In genomic region chr1:18419123-18419844, GRCh38 we compare ENCODE assay signal across 24 cellular contexts.
"Had no signal": no experiment of that assay in that cellular context is flagged by ENCODE, and none has a peak within 500 bp of the region (broad histone marks: within the 10 kb centered on the region; RNA-seq: fewer than 3 reads in every experiment).

No MANE protein-coding gene starts in this region.

- H3K27ac Mint-ChIP-seq: activated CD4-positive, alpha-beta memory T cell treated with anti-CD3 and anti-CD28 coated beads for 36 hours; activated naive CD4-positive, alpha-beta T cell treated with anti-CD3 and anti-CD28 coated beads for 36 hours; activated naive CD8-positive, alpha-beta T cell treated with anti-CD3 and anti-CD28 coated beads, Interleukin-2, amount 10 ng/mL, durations not matched to agents 7 days and 5 days; activated T-cell treated with anti-CD3 and anti-CD28 coated beads, Interleukin-2, amount 50 U/mL, for 72 hours; nephron progenitor cell; T-helper 1 cell treated with Interleukin-12 subunit alpha and Interleukin-12 subunit beta and Interleukin-4 antibody, amounts not matched to agents 30 μg/mL and 1 μg/mL, for 36 hours had no signal

- H3K36me3 ChIP-seq: breast epithelium, gastroesophageal sphincter, heart left ventricle, thoracic aorta, upper lobe of left lung had no signal

- H3K4me1 ChIP-seq: breast epithelium, gastroesophageal sphincter, heart left ventricle, upper lobe of left lung had no signal

- H3K9me3 ChIP-seq: breast epithelium, gastroesophageal sphincter, heart left ventricle, thoracic aorta, upper lobe of left lung had no signal

- ATAC-seq: activated T-cell treated with anti-CD3 and anti-CD28 coated beads, Interleukin-2, amount 50 U/mL, for 72 hours; gastroesophageal sphincter; heart left ventricle; left colon; sciatic nerve had no signal

- H3K9me3 Mint-ChIP-seq: activated CD4-positive, alpha-beta memory T cell treated with anti-CD3 and anti-CD28 coated beads for 36 hours; activated naive CD4-positive, alpha-beta T cell treated with anti-CD3 and anti-CD28 coated beads for 36 hours; activated T-cell treated with anti-CD3 and anti-CD28 coated beads, Interleukin-2, amount 50 U/mL, for 72 hours; nephron progenitor cell; T-helper 1 cell treated with Interleukin-12 subunit alpha and Interleukin-12 subunit beta and Interleukin-4 antibody, amounts not matched to agents 30 μg/mL and 1 μg/mL, for 36 hours had no signal

- H3K4me3 Mint-ChIP-seq: activated CD4-positive, alpha-beta memory T cell treated with anti-CD3 and anti-CD28 coated beads for 36 hours; activated naive CD4-positive, alpha-beta T cell treated with anti-CD3 and anti-CD28 coated beads for 36 hours; activated naive CD8-positive, alpha-beta T cell treated with anti-CD3 and anti-CD28 coated beads, Interleukin-2, amount 10 ng/mL, durations not matched to agents 7 days and 5 days; activated T-cell treated with anti-CD3 and anti-CD28 coated beads, Interleukin-2, amount 50 U/mL, for 72 hours; nephron progenitor cell; T-helper 1 cell treated with Interleukin-12 subunit alpha and Interleukin-12 subunit beta and Interleukin-4 antibody, amounts not matched to agents 30 μg/mL and 1 μg/mL, for 36 hours had no signal

- H3K4me3 ChIP-seq: breast epithelium, coronary artery, gastroesophageal sphincter, heart left ventricle, thoracic aorta, upper lobe of left lung had no signal

- H3K4me1 Mint-ChIP-seq: activated naive CD8-positive, alpha-beta T cell treated with anti-CD3 and anti-CD28 coated beads, Interleukin-2, amount 10 ng/mL, durations not matched to agents 7 days and 5 days had no signal

- DNase-seq: activated CD4-positive, alpha-beta memory T cell treated with anti-CD3 and anti-CD28 coated beads for 36 hours; activated CD4-positive, alpha-beta T cell treated with anti-CD3 and anti-CD28 coated beads for 48 hours; activated effector memory CD4-positive, alpha-beta T cell treated with Interleukin-2 at 50 U/mL for 16 hours; activated naive CD4-positive, alpha-beta T cell treated with anti-CD3 and anti-CD28 coated beads for 36 hours; activated naive CD8-positive, alpha-beta T cell treated with anti-CD3 and anti-CD28 coated beads, Interleukin-2, amount 10 ng/mL, durations not matched to agents 7 days and 5 days; activated T-cell treated with anti-CD3 and anti-CD28 coated beads, Interleukin-2, amount 50 U/mL, for 72 hours; amniotic stem cell; cerebellar nuclear complex; heart left ventricle; left colon; mesenchymal stem cell; nephron progenitor cell; nucleus accumbens; small intestine; stimulated activated CD4-positive, alpha-beta T cell treated with anti-CD3 and anti-CD28 coated beads, Interleukin-4, amount 100 ng/mL, for 1 hour; stimulated activated naive CD4-positive, alpha-beta T cell treated with Interleukin-2 at 50 U/mL for 16 hours; T1000; upper lobe of left lung had no signal

- H3K36me3 Mint-ChIP-seq: activated CD4-positive, alpha-beta memory T cell treated with anti-CD3 and anti-CD28 coated beads for 36 hours; activated naive CD8-positive, alpha-beta T cell treated with anti-CD3 and anti-CD28 coated beads, Interleukin-2, amount 10 ng/mL, durations not matched to agents 7 days and 5 days had no signal

- H3K27me3 ChIP-seq: breast epithelium, upper lobe of left lung had no signal

- H3K27ac ChIP-seq: breast epithelium, coronary artery, gastroesophageal sphincter, heart left ventricle, thoracic aorta, upper lobe of left lung had no signal
